In the genomic region with DNA sequence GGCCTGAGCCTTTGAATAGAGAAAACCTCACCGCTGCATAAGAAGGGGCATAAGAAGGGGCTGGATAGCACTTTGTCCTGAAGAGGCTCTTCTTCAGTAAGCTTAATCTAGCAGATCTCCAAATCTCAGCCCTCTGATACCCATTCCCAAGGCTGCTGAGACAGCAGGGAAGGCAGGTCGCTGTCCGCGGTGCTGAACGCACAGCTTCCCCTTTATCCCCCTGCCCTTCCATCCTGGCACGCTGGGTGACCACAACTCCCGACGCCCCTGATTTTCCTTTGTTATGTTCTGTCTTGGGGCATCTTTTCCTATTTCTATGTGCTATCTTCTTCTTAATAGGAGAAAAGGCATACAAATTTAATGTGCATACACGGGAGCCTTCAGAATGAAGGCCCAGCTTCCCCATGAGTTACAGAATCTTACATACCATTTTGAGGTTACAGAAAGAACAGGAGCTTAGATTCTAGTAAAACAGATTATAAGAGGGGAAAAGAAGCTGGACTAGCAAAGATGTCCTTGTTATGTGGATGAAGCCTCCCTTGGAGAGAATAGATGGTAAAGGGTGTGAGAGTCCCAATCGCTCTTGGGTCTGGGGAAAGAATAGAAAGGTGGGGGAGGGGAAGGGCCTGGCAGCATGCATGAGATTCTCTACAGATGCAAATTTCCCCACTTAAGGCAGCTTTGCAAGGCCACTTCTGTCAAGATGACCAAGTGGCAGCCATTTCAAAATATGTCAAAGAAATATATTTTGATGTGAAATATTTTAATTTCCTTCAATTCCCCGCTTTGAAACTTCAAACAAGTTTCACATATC, we compare ENCODE assay signal across 9 cellular contexts. TPM values are rescaled to one million over a fixed set of nuclear protein-coding genes. Genes with fewer than 3 reads are reported as not detected.
DNase-seq lines count a peak whose midpoint lies in the region; ATAC-seq, FAIRE-seq and TF ChIP-seq lines count a peak whose summit lies in the region.
"Had no signal": no experiment of that assay in that cellular context is flagged by ENCODE, and none has a peak within 500 bp of the region (broad histone marks: within the 10 kb centered on the region; RNA-seq: fewer than 3 reads in every experiment).

No MANE protein-coding gene starts in this region.

- DNase-seq in H54 (ENCODE audit: insufficient read length, low spot score), result peak; percentile 44
- peak; percentile 49 for DNase-seq in NCI-H460 (ENCODE audit: extremely low read depth, low read depth)
- peak; percentile 68 for DNase-seq in choroid plexus epithelial cell (ENCODE audit: low read depth)
- peak in 1 of 2 donors; percentile 55 for DNase-seq in left lung
- no peak for DNase-seq in NCI-H1436 (lab: John Stamatoyannopoulos, UW)
- no peak for DNase-seq in stimulated activated naive CD4-positive, alpha-beta T cell treated with Interleukin-2 at 50 U/mL for 16 hours (lab: John Stamatoyannopoulos, UW)

- no peak for TF ChIP-seq CTCF in choroid plexus epithelial cell (conservative IDR thresholded peaks at IDR 0.05; ENCODE audit: low read depth, low read length)
- TF ChIP-seq CTCF in left lung (IDR thresholded peaks at IDR 0.05), result no peak

- no peak overlapping the region for H3K27ac ChIP-seq in left lung

- peaks cover 15 to 33% of the 10 kb centered on the region in 2 donors for H3K27me3 ChIP-seq in left lung

- H3K4me1 ChIP-seq in left lung, result no peaks in the 10 kb centered on the region

- peaks cover 0 to 3% of the 10 kb centered on the region in 2 donors for H3K9me3 ChIP-seq in left lung

- H3K36me3 ChIP-seq in left lung, result no peaks in the 10 kb centered on the region

- peak; percentile 91 for ATAC-seq in left lung
- no peak for ATAC-seq in GM19351 (IDR thresholded peaks at IDR 0.05; ENCODE audit: unreplicated experiment)
- no peak for ATAC-seq in GM18858 (IDR thresholded peaks at IDR 0.05; ENCODE audit: unreplicated experiment)

- no peak for FAIRE-seq in H54 (lab: Jason Lieb, UNC)
- FAIRE-seq: endometrium had no signal

- intact Hi-C loops in left lung (cut with DNase I), result no loop called here

- no peak overlapping the region for H3K4me3 ChIP-seq in choroid plexus epithelial cell (ENCODE audit: low read depth, low read length)
- no peak overlapping the region for H3K4me3 ChIP-seq in left lung

- no peak for TF ChIP-seq POLR2A in H54 (IDR thresholded peaks at IDR 0.05; ENCODE audit: low read depth, low read length)

RNA-seq across cellular contexts. Expression of a gene that starts 5.7 kb away (rescaled TPM):
- total RNA-seq in NCI-H460 (2014; rRNA removed; shearing (Covaris generic)), result not detected in 2 replicates
- not detected in 2 replicates for polyA plus RNA-seq in NCI-H460 (2014; cell fraction: nucleus; rRNA removed)
- not detected for total RNA-seq in left lung

RNA-seq across cellular contexts. Expression of a gene that starts 23.8 kb away (rescaled TPM):
- total RNA-seq in NCI-H460 (2014; rRNA removed; shearing (Covaris generic)), result not detected in 2 replicates
- not detected in 2 replicates for polyA plus RNA-seq in NCI-H460 (2014; cell fraction: nucleus; rRNA removed)
- not detected for total RNA-seq in left lung

RNA-seq across cellular contexts. Expression of a gene that starts 55.6 kb away (rescaled TPM):
- total RNA-seq in NCI-H460 (2014; rRNA removed; shearing (Covaris generic)), result 0.14 and 0.52 TPM in 2 replicates
- polyA plus RNA-seq in NCI-H460 (2014; cell fraction: nucleus; rRNA removed), result 2.8 and 3.4 TPM in 2 replicates
- 1 to 10 TPM; 1.2 to 2.4 TPM for total RNA-seq in left lung

RNA-seq across cellular contexts. Expression of a gene that starts 55.9 kb away (rescaled TPM):
- 0.40 and 0.61 TPM in 2 replicates for total RNA-seq in NCI-H460 (2014; rRNA removed; shearing (Covaris generic))
- 0.18 TPM in 1 of 2 replicates, not detected in the other for polyA plus RNA-seq in NCI-H460 (2014; cell fraction: nucleus; rRNA removed)
- total RNA-seq in left lung, result 1 to 10 TPM; 2.0 to 3.2 TPM

Comparison
In these comparisons a context has a peak if more than half of its experiments do, and no peak if none do; other contexts are left out.
1. DNase-seq: peak in H54 (single experiment), NCI-H460 (single experiment) and choroid plexus epithelial cell (single experiment); none in NCI-H1436 (single experiment) and stimulated activated naive CD4-positive, alpha-beta T cell treated with Interleukin-2 at 50 U/mL for 16 hours (single experiment).